Comparison of ENCODE assay signal across 26 cellular contexts in genomic region chr9:5579881-5580280, GRCh38.
"Had no signal": no experiment of that assay in that cellular context is flagged by ENCODE, and none has a peak within 500 bp of the region (broad histone marks: within the 10 kb centered on the region; RNA-seq: fewer than 3 reads in every experiment).

No MANE protein-coding gene starts in this region.

- DNase-seq: activated B cell treated with CpG ODN at 0.5 μM for 24 hours; activated CD4-positive, alpha-beta T cell treated with anti-CD3 and anti-CD28 coated beads, Interleukin-2, amount 10 ng/mL, durations not matched to agents 7 days and 5 days; activated CD8-positive, alpha-beta memory T cell treated with anti-CD3 and anti-CD28 coated beads for 24 hours; activated CD8-positive, alpha-beta memory T cell treated with anti-CD3 and anti-CD28 coated beads, Interleukin-2, amount 50 U/mL, for 4 hours; activated naive CD4-positive, alpha-beta T cell treated with Interleukin-2 at 50 U/mL for 16 hours; activated naive CD8-positive, alpha-beta T cell treated with anti-CD3 and anti-CD28 coated beads, Interleukin-2, amount 10 ng/mL, durations not matched to agents 7 days and 5 days; activated T-cell treated with anti-CD3 and anti-CD28 coated beads, Interleukin-2, amount 50 U/mL, for 4 hours; amygdala; effector CD4-positive, alpha-beta T cell; erythroblast; heart right ventricle; islet precursor cell; left colon; nephron progenitor cell; pancreas; psoas muscle; spleen; stimulated activated CD4-positive, alpha-beta T cell treated with anti-CD3 and anti-CD28 coated beads, Interleukin-4, amount 100 ng/mL, for 1 hour; stimulated activated naive CD4-positive, alpha-beta T cell; T1000; thyroid gland; upper lobe of right lung had no signal

- H3K4me3 Mint-ChIP-seq: activated B cell treated with CpG ODN at 0.5 μM for 24 hours; activated CD4-positive, alpha-beta T cell treated with anti-CD3 and anti-CD28 coated beads, Interleukin-2, amount 10 ng/mL, durations not matched to agents 7 days and 5 days; activated naive CD8-positive, alpha-beta T cell treated with anti-CD3 and anti-CD28 coated beads, Interleukin-2, amount 10 ng/mL, durations not matched to agents 7 days and 5 days; activated T-cell treated with anti-CD3 and anti-CD28 coated beads, Interleukin-2, amount 50 U/mL, for 4 hours; dendritic cell treated with granulocyte-macrophage colony-stimulating factor and Interleukin-4, amounts not matched to agents 40 ng/mL and 50 ng/mL, for 4 days; memory B cell; nephron progenitor cell had no signal

- H3K27ac Mint-ChIP-seq: activated CD4-positive, alpha-beta T cell treated with anti-CD3 and anti-CD28 coated beads, Interleukin-2, amount 10 ng/mL, durations not matched to agents 7 days and 5 days; activated naive CD8-positive, alpha-beta T cell treated with anti-CD3 and anti-CD28 coated beads, Interleukin-2, amount 10 ng/mL, durations not matched to agents 7 days and 5 days; nephron progenitor cell had no signal

- H3K27me3 ChIP-seq: cardiac muscle cell, heart right ventricle, pancreas, right atrium auricular region, spleen, thyroid gland, upper lobe of right lung had no signal

- H3K27ac ChIP-seq: cardiac muscle cell, heart right ventricle, pancreas, psoas muscle, right atrium auricular region, thyroid gland, upper lobe of right lung had no signal

- H3K9me3 ChIP-seq: pancreas, psoas muscle, right atrium auricular region, thyroid gland, upper lobe of right lung had no signal

- ATAC-seq: activated T-cell treated with anti-CD3 and anti-CD28 coated beads, Interleukin-2, amount 50 U/mL, for 4 hours; heart right ventricle; left colon; pancreas; upper lobe of right lung had no signal

- H3K36me3 ChIP-seq: cardiac muscle cell, heart right ventricle, pancreas, right atrium auricular region, spleen, thyroid gland, upper lobe of right lung had no signal

- H3K27me3 Mint-ChIP-seq: activated B cell treated with CpG ODN at 0.5 μM for 24 hours; activated CD4-positive, alpha-beta T cell treated with anti-CD3 and anti-CD28 coated beads, Interleukin-2, amount 10 ng/mL, durations not matched to agents 7 days and 5 days; activated naive CD8-positive, alpha-beta T cell treated with anti-CD3 and anti-CD28 coated beads, Interleukin-2, amount 10 ng/mL, durations not matched to agents 7 days and 5 days; dendritic cell treated with granulocyte-macrophage colony-stimulating factor and Interleukin-4, amounts not matched to agents 40 ng/mL and 50 ng/mL, for 4 days; memory B cell had no signal

- H3K4me1 ChIP-seq: pancreas, upper lobe of right lung had no signal

- H3K4me1 Mint-ChIP-seq: nephron progenitor cell had no signal

- H3K9me3 Mint-ChIP-seq: activated B cell treated with CpG ODN at 0.5 μM for 24 hours; activated T-cell treated with anti-CD3 and anti-CD28 coated beads, Interleukin-2, amount 50 U/mL, for 4 hours; dendritic cell treated with granulocyte-macrophage colony-stimulating factor and Interleukin-4, amounts not matched to agents 40 ng/mL and 50 ng/mL, for 4 days; nephron progenitor cell had no signal

- H3K4me3 ChIP-seq: cardiac muscle cell, heart right ventricle, pancreas, psoas muscle, right atrium auricular region, spleen, thyroid gland, upper lobe of right lung had no signal
